ENCODE assay signal across 14 cellular contexts in the genomic region with DNA sequence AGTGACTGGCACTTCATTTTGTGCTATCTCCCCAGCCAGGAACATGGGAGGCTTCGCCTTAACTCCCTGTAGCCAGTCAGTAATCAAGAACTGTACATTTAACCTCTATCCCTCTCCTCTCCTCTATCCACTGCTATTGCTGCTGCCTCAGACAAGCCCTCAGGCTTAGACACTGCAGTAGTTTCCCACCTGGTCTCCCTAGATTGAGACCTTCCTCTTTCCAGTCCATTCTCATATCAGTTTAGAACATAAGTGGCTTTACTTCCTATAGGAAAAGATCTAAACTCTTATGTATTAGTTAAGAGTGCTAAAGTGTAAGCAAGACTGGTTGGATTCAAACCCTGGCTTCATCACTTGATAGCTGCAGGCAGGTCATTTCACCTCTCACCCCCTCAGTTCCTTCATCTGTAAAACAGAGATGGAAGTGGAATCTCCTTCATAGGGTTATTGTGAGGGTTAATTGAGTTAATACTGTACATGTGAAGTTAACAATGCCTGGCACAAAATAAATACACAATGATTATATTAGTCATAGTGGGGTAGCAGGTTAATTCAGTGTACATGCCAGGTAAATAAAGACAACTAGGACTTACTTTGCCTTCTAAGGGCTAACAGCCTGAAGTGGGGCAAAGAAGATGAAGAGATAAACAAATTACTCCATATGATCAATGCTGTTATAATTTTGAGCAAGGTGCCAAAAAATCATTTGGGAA.
"Had no signal": no experiment of that assay in that cellular context is flagged by ENCODE, and none has a peak within 500 bp of the region (broad histone marks: within the 10 kb centered on the region; RNA-seq: fewer than 3 reads in every experiment).

No MANE protein-coding gene starts in this region.

- DNase-seq: activated CD4-positive, alpha-beta T cell treated with anti-CD3 and anti-CD28 coated beads, Interleukin-2, amount 10 ng/mL, durations not matched to agents 24 days and 14 days; activated CD4-positive, CD25-positive, alpha-beta regulatory T cell; activated CD8-positive, alpha-beta memory T cell treated with anti-CD3 and anti-CD28 coated beads, Interleukin-2, amount 50 U/mL, for 48 hours; activated gamma-delta T cell; activated T-cell treated with anti-CD3 and anti-CD28 coated beads, Interleukin-2, amount 50 U/mL, for 72 hours; hippocampal formation; kidney; left lung; naive B cell; ovary; sigmoid colon; spleen; stimulated activated CD4-positive, alpha-beta T cell treated with anti-CD3 and anti-CD28 coated beads, Interleukin-1b, Interleukin-23, amount 100 ng/mL, for 48 hours had no signal

- ATAC-seq: activated naive CD4-positive, alpha-beta T cell treated with anti-CD3 and anti-CD28 coated beads, Interleukin-2, amount 50 U/mL, for 72 hours; activated T-cell treated with anti-CD3 and anti-CD28 coated beads, Interleukin-2, amount 50 U/mL, for 72 hours; left lung had no signal
